In the genomic region with DNA sequence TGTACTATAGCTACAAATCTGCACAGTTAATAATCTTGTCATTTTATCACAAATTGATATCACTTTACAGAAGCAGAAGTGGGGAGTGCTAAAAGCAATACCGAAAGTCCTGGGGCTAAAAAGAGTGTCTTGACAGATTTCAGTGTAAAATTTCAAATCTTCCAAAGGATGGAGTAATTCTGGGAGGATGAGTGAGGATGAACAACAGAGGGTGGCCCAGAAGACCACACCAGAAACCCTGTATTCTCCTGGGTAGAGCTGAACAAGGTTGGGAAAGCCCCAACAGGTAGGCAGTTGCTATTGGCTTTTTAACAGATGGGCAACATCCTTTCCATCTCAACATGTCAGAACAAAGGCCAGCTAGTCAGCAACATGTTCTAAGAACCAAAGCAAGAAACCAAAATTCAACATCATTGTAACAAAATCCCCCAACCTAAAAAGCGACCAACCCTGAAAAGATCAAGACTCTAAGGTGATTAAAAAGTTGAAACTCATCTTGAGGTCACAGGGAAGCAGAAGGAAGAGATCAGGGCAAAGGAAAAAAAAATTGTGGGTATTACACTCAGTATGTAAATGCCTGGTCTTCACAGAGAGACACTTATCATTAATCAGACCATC, we compare ENCODE assay signal across 1 cellular context.
TF ChIP-seq lines count a peak whose summit lies in the region.

No MANE protein-coding gene starts in this region.

TF ChIP-seq in K562, 482 proteins besides CTCF, POLR2A, EP300 and RAD21:
- TF ChIP-seq MECOM (CRISPR knock-in tag; IDR thresholded peaks at IDR 0.05), result no peak
- no peak for TF ChIP-seq HSF4 (CRISPR knock-in tag; IDR thresholded peaks at IDR 0.05; ENCODE audit: borderline replicate concordance)
- TF ChIP-seq ZSCAN29 (IDR thresholded peaks at IDR 0.05), result no peak
- TF ChIP-seq FIP1L1 (IDR thresholded peaks at IDR 0.05; ENCODE audit: low read depth, low read length, poor library complexity, severe bottlenecking), result no peak
- TF ChIP-seq POLR2AphosphoS2 (IDR thresholded peaks at IDR 0.05; ENCODE audit: low read length), result no peak
- TF ChIP-seq ZNF57 (CRISPR knock-in tag; IDR thresholded peaks at IDR 0.05), result no peak
- TF ChIP-seq MCM7 (IDR thresholded peaks at IDR 0.05), result no peak
